31 cellular contexts compared by ENCODE assay signal in genomic region chr9:22111176-22111870, GRCh38.
DNase-seq lines count a peak whose midpoint lies in the region; FAIRE-seq and TF ChIP-seq lines count a peak whose summit lies in the region.
"Had no signal": no experiment of that assay in that cellular context is flagged by ENCODE, and none has a peak within 500 bp of the region (broad histone marks: within the 10 kb centered on the region; RNA-seq: fewer than 3 reads in every experiment).

No MANE protein-coding gene starts in this region.

- H3K4ac ChIP-seq in mesenchymal stem cell (ENCODE audit: low read depth in 1 of 2, low read length in 2 of 2): no peak overlapping the region

- BruUV-seq in endothelial cell of umbilical vein (replicated peaks; lab: Mats Ljungman, UMichigan): no TSS peak

- DNase-seq in M059J (ENCODE audit: low read depth) (peak; percentile 57), endothelial cell of umbilical vein (ENCODE audit: low read depth, low spot score) (peak; percentile 57), mesenchymal stem cell (peak; percentile 47), NCI-H2171 (lab: John Stamatoyannopoulos, UW) (no peak), GM20000 (ENCODE audit: low spot score) (no peak), NOMO-1 treated with dmso at 0.1 percent for 144 hours (lab: John Stamatoyannopoulos, UW; ENCODE audit: unreplicated experiment) (no peak), AG08396 (ENCODE audit: low spot score) (no peak)
- DNase-seq: activated CD4-positive, alpha-beta memory T cell treated with anti-CD3 and anti-CD28 coated beads, Interleukin-2, amount 10 ng/mL, durations not matched to agents 7 days and 5 days; activated CD4-positive, alpha-beta T cell treated with anti-CD3 and anti-CD28 coated beads for 1 hour; activated effector memory CD4-positive, alpha-beta T cell treated with Interleukin-2 at 50 U/mL for 16 hours; activated naive CD8-positive, alpha-beta T cell treated with anti-CD3 and anti-CD28 coated beads for 36 hours; CD8-positive, alpha-beta memory T cell; DMS 273 treated with DMSO at 0.1 percent for 48 hours; dorsolateral prefrontal cortex; foreskin melanocyte; H9; left ventricle myocardium inferior; naive thymus-derived CD4-positive, alpha-beta T cell; NCI-H1417; NCI-H2081; NCI-H69; small intestine; stimulated activated CD4-positive, alpha-beta T cell treated with anti-CD3 and anti-CD28 coated beads, Interleukin-1b, Interleukin-23, amount 100 ng/mL, for 48 hours; T-helper 2 cell; transverse colon had no signal

- 100% methylated on average over 1 of the region's 2 CpGs for WGBS in mesenchymal stem cell

- TF ChIP-seq POLR2A in endothelial cell of umbilical vein (IDR thresholded peaks at IDR 0.05; ENCODE audit: low read depth, low read length): no peak

- H2BK12ac ChIP-seq in mesenchymal stem cell (ENCODE audit: low read length in 2 of 2): no peak overlapping the region

- dilution Hi-C loops in endothelial cell of umbilical vein (cut with MboI; ENCODE audit: extremely low pct_ligation_motif_present, low sequenced_read_pairs): no loop called here

- H4K20me1 ChIP-seq in endothelial cell of umbilical vein (replicated peaks; ENCODE audit: control insufficient read depth, extremely low read depth, insufficient read depth, low read length): no peaks in the 10 kb centered on the region

- H3K4me3 ChIP-seq in ACC112 (ENCODE audit: low read depth, low read length) (no peak overlapping the region; the same call in 1 of the 2 replicates), endothelial cell of umbilical vein (replicated peaks in 1 of 3; ENCODE audit: insufficient read depth in 1 of 3, low read depth in 1 of 3, low read length in 3 of 3) (no peak overlapping the region), mesenchymal stem cell (ENCODE audit: insufficient read depth in 1 of 2, low read depth in 1 of 2, low read length in 2 of 2) (no peak overlapping the region)
- H3K4me3 ChIP-seq: ascending aorta, dorsolateral prefrontal cortex, K562, left ventricle myocardium inferior, SK-N-MC, transverse colon had no signal

- H3K27ac ChIP-seq in ACC112 (ENCODE audit: low read depth, low read length) (peak overlapping the region; percentile 78), endothelial cell of umbilical vein (ENCODE audit: insufficient read depth, low read depth, low read length) (no peak overlapping the region), mesenchymal stem cell (ENCODE audit: low read length, poor library complexity, severe bottlenecking) (peak overlapping the region; percentile 58)
- H3K27ac ChIP-seq: dorsolateral prefrontal cortex, left ventricle myocardium inferior, RWPE1, SK-N-MC had no signal

- H3K9ac ChIP-seq in endothelial cell of umbilical vein (replicated peaks; ENCODE audit: extremely low read depth, insufficient read depth, low read length) (no peak overlapping the region), mesenchymal stem cell (ENCODE audit: low read length) (peak overlapping the region; percentile 62)

- no peaks in the 10 kb centered on the region for H3K27me3 ChIP-seq in ACC112 (ENCODE audit: insufficient read depth, low read length)
- H3K27me3 ChIP-seq in endothelial cell of umbilical vein (ENCODE audit: control insufficient read depth in 2 of 2, insufficient read depth in 2 of 2, low read length in 2 of 2): no peaks in the 10 kb centered on the region
- H3K27me3 ChIP-seq in mesenchymal stem cell (ENCODE audit: control insufficient read depth in 1 of 2, insufficient read depth in 1 of 2, low read length in 2 of 2): no peaks in the 10 kb centered on the region
- H3K27me3 ChIP-seq: ascending aorta, transverse colon had no signal

- no peaks in the 10 kb centered on the region for H3K79me2 ChIP-seq in ACC112 (ENCODE audit: control insufficient read depth, insufficient read depth, low read length, unreplicated experiment)
- H3K79me2 ChIP-seq in endothelial cell of umbilical vein (ENCODE audit: control insufficient read depth, insufficient read depth, low read length): no peaks in the 10 kb centered on the region

- POLR2A ChIA-PET in endothelial cell of umbilical vein (lab: Charles Lee): no interaction called here

- H3K79me1 ChIP-seq in mesenchymal stem cell (replicated peaks; ENCODE audit: low read length, poor library complexity, severe bottlenecking): no peaks in the 10 kb centered on the region

- H3K9me1 ChIP-seq in endothelial cell of umbilical vein (replicated peaks; ENCODE audit: control insufficient read depth, extremely low read depth, insufficient read depth, low read length): no peaks in the 10 kb centered on the region

- no peak overlapping the region for H2AK5ac ChIP-seq in mesenchymal stem cell (ENCODE audit: low read length, severe bottlenecking)

- no peak for FAIRE-seq in endothelial cell of umbilical vein (lab: Jason Lieb, UNC)
- FAIRE-seq: A204.1, K562, small intestine had no signal

- no peak overlapping the region for H2BK5ac ChIP-seq in mesenchymal stem cell (ENCODE audit: low read depth, low read length, poor library complexity, severe bottlenecking)

- H3K9me3 ChIP-seq in endothelial cell of umbilical vein (replicated peaks; ENCODE audit: control insufficient read depth, insufficient read depth, low read length): no peaks in the 10 kb centered on the region
- H3K9me3 ChIP-seq in mesenchymal stem cell (ENCODE audit: control insufficient read depth, low read length): no peaks in the 10 kb centered on the region
- H3K9me3 ChIP-seq: ascending aorta, left ventricle myocardium inferior, transverse colon had no signal

- no peak overlapping the region for H2BK15ac ChIP-seq in mesenchymal stem cell (ENCODE audit: low read depth, poor library complexity, severe bottlenecking)

- TF ChIP-seq CTCF in endothelial cell of umbilical vein (IDR thresholded peaks at IDR 0.05; ENCODE audit: extremely low read depth in 1 of 2, insufficient read depth in 1 of 2, low read depth in 1 of 2, low read length in 2 of 2): no peak
- TF ChIP-seq CTCF in GM20000 (IDR thresholded peaks at IDR 0.05; ENCODE audit: extremely low read depth, missing control alignments): no peak

- H3K18ac ChIP-seq in mesenchymal stem cell (ENCODE audit: low read depth in 1 of 2, low read length in 2 of 2): peak overlapping the region in 1 of 2 experiments; percentile 48

- intact Hi-C loops in endothelial cell of umbilical vein (cut with micrococcal nuclease): no loop called here

- CTCF ChIA-PET in endothelial cell of umbilical vein (lab: Charles Lee): interaction anchor here (1.2 to 4.4 kb wide), 3 partner anchors 9 to 103 kb away, joined by 3 to 20 read pairs (median 8); partner anchors contain the start of gene CDKN2B

- H2BK120ac ChIP-seq in mesenchymal stem cell (ENCODE audit: low read depth, low read length): no peak overlapping the region

- H2AFZ ChIP-seq in ACC112 (ENCODE audit: low read length, unreplicated experiment): no peak overlapping the region
- H2AFZ ChIP-seq in endothelial cell of umbilical vein (ENCODE audit: low read depth, low read length): peak overlapping the region; percentile 58
- H2AFZ ChIP-seq in mesenchymal stem cell (ENCODE audit: low read depth, low read length): no peak overlapping the region

- no peak overlapping the region for H4K91ac ChIP-seq in mesenchymal stem cell (ENCODE audit: low read length)

- H3K36me3 ChIP-seq in ACC112 (ENCODE audit: insufficient read depth, low read length): no peaks in the 10 kb centered on the region
- H3K36me3 ChIP-seq in endothelial cell of umbilical vein (ENCODE audit: control insufficient read depth in 2 of 2, extremely low read depth in 1 of 2, insufficient read depth in 2 of 2, low read length in 2 of 2): no peaks in the 10 kb centered on the region
- H3K36me3 ChIP-seq in mesenchymal stem cell (ENCODE audit: control insufficient read depth in 1 of 2, insufficient read depth in 2 of 2, low read depth in 1 of 2, low read length in 2 of 2): no peaks in the 10 kb centered on the region
- H3K36me3 ChIP-seq: ascending aorta, left ventricle myocardium inferior, transverse colon had no signal

- H4K8ac ChIP-seq in mesenchymal stem cell (ENCODE audit: low read length): no peak overlapping the region

- H3K4me1 ChIP-seq in ACC112 (ENCODE audit: control insufficient read depth, insufficient read depth, low read length, unreplicated experiment) (peaks cover 46% of the 10 kb centered on the region), endothelial cell of umbilical vein (ENCODE audit: control insufficient read depth, extremely low read depth, insufficient read depth, low read length) (peaks cover 10% of the 10 kb centered on the region), mesenchymal stem cell (ENCODE audit: control insufficient read depth, insufficient read depth, low read depth, low read length) (peaks cover 3% of the 10 kb centered on the region)
- H3K4me1 ChIP-seq: left ventricle myocardium inferior had no signal

- H3K4me2 ChIP-seq in endothelial cell of umbilical vein (ENCODE audit: insufficient read depth, low read length) (no peak overlapping the region), mesenchymal stem cell (ENCODE audit: low read length, poor library complexity, severe bottlenecking) (no peak overlapping the region)

- no peak overlapping the region for H3K23ac ChIP-seq in mesenchymal stem cell (ENCODE audit: low read length in 2 of 2)

- no peak overlapping the region for H3K14ac ChIP-seq in mesenchymal stem cell (ENCODE audit: low read length in 2 of 2)

TF ChIP-seq in endothelial cell of umbilical vein, 7 proteins besides CTCF, POLR2A, EP300 and RAD21:
- no peak for TF ChIP-seq EZH2 (IDR thresholded peaks at IDR 0.05; ENCODE audit: borderline replicate concordance, low read depth, low read length, severe bottlenecking)
- no peak for TF ChIP-seq GATA2 (IDR thresholded peaks at IDR 0.05; ENCODE audit: insufficient read depth, insufficient read length, low read depth, low read length)
- no peak for TF ChIP-seq JUN (IDR thresholded peaks at IDR 0.05; ENCODE audit: borderline replicate concordance, insufficient read depth, insufficient read length, low read depth)
- TF ChIP-seq MYC (IDR thresholded peaks at IDR 0.05; ENCODE audit: low read depth, low read length): no peak
- no peak for TF ChIP-seq MAX (IDR thresholded peaks at IDR 0.05; ENCODE audit: insufficient read depth, insufficient read length)
- no peak for TF ChIP-seq FOS (IDR thresholded peaks at IDR 0.05; ENCODE audit: borderline replicate concordance, insufficient read depth, low read length)
TF ChIP-seq in endothelial cell of umbilical vein: peak in this region for 0.

Comparison
In these comparisons a context has a peak if more than half of its experiments do, and no peak if none do; other contexts are left out.
1. DNase-seq: peak in M059J (single experiment), endothelial cell of umbilical vein (single experiment) and mesenchymal stem cell (single experiment); none in NCI-H2171 (single experiment), GM20000 (single experiment), NOMO-1 treated with dmso at 0.1 percent for 144 hours (single experiment) and AG08396 (single experiment).